23 cellular contexts compared by ENCODE assay signal in the genomic region with DNA sequence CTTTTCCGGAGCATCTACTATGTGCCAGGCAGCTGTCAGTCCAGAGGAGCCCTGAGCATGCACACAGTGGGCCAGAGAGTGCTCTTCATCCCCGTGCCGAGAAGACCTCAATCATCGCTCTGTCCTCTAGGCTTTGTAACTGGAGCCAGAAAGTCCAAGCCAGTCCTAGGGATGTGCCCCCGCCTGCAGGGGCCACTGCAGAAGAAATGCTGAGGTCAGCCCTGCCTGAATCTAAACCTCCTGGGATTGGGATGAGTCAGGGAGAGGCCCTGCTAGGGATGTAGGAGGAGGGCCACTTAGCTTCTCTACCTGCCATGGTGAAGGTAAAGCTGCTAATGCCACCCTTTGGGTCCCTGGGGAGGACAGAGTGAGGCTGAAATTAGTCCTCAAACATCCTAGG.
DNase-seq lines count a peak whose midpoint lies in the region; ATAC-seq, FAIRE-seq and TF ChIP-seq lines count a peak whose summit lies in the region.
"Had no signal": no experiment of that assay in that cellular context is flagged by ENCODE, and none has a peak within 500 bp of the region (broad histone marks: within the 10 kb centered on the region; RNA-seq: fewer than 3 reads in every experiment).

No MANE protein-coding gene starts in this region.

- H2BK20ac ChIP-seq in H1 (ENCODE audit: low read length) = no peak overlapping the region; the same call in 1 of the 2 replicates

- H3K27me3 ChIP-seq in H1 (replicated peaks in 1 of 4; ENCODE audit: control insufficient read depth in 3 of 4, extremely low read depth in 1 of 4, insufficient read depth in 3 of 4, low read length in 3 of 4) = no peaks in the 10 kb centered on the region
- H3K27me3 ChIP-seq in Caco-2 (replicated peaks; ENCODE audit: control insufficient read depth, insufficient read depth, low read length) = peaks cover 1% of the 10 kb centered on the region; the same call in 1 of the 2 replicates
- H3K27me3 ChIP-seq: SJCRH30 had no signal

- no peaks in the 10 kb centered on the region for H3K79me2 ChIP-seq in H1 (ENCODE audit: control insufficient read depth in 1 of 2, insufficient read depth in 2 of 2, low read length in 2 of 2)

- H3K18ac ChIP-seq in H1 (ENCODE audit: extremely low read depth, low read length) = no peak overlapping the region

- H3K4me3 Mint-ChIP-seq in Calu3 (ENCODE audit: low read depth, unreplicated experiment) (no peak overlapping the region), Caco-2 (ENCODE audit: unreplicated experiment) (no peak overlapping the region)
- H3K4me3 Mint-ChIP-seq: CD4-positive, alpha-beta memory T cell; HFFc6 had no signal

- no peak for TF ChIP-seq POLR2A in H1 (IDR thresholded peaks at IDR 0.05; ENCODE audit: control extremely low read depth in 1 of 2, low read depth in 2 of 2, low read length in 2 of 2)

- H3K4me1 ChIP-seq in H1 (replicated peaks in 1 of 4; ENCODE audit: control insufficient read depth in 3 of 4, insufficient read depth in 4 of 4, low read length in 3 of 4) (no peaks in the 10 kb centered on the region; a peak in 2 of 7 replicates), Caco-2 (no peaks in the 10 kb centered on the region)
- H3K4me1 ChIP-seq: BLaER1 treated with 17β-estradiol and CSF1 and Interleukin-3, amounts not matched to agents 10 nM and 100 nM had no signal

- no peak overlapping the region for H2BK15ac ChIP-seq in H1 (ENCODE audit: low read length)

- H3K23ac ChIP-seq in H1 (ENCODE audit: insufficient read length) = no peak overlapping the region

- POLR2A ChIA-PET in H1 (lab: Charles Lee; ENCODE audit: partially characterized antibody) (no interaction called here), Caco-2 (lab: Charles Lee) (no interaction called here)

- H3K36me3 ChIP-seq in H1 (ENCODE audit: control insufficient read depth in 2 of 4, insufficient read depth in 4 of 4, low read length in 3 of 4) (no peaks in the 10 kb centered on the region; a peak in 1 of 8 replicates), Caco-2 (ENCODE audit: control insufficient read depth, insufficient read depth, low read length) (no peaks in the 10 kb centered on the region)
- H3K36me3 ChIP-seq: BLaER1 treated with 17β-estradiol and CSF1 and Interleukin-3, amounts not matched to agents 10 nM and 100 nM; SJCRH30 had no signal

- TF ChIP-seq CTCF in H1 (IDR thresholded peaks at IDR 0.05; ENCODE audit: control extremely low read depth in 1 of 3, insufficient read depth in 1 of 3, low read depth in 1 of 3, low read length in 3 of 3) (no peak), Calu3 (IDR thresholded peaks at IDR 0.05; ENCODE audit: unreplicated experiment) (no peak), Caco-2 (IDR thresholded peaks at IDR 0.05; ENCODE audit: insufficient read depth in 1 of 2, low read depth in 1 of 2, low read length in 1 of 2, severe bottlenecking in 1 of 2, unreplicated experiment in 1 of 2) (no peak)

- H3K4ac ChIP-seq in H1 (replicated peaks; ENCODE audit: insufficient read length, low read depth, low read length) = no peak overlapping the region

- no peak overlapping the region for H3K4me2 ChIP-seq in H1 (ENCODE audit: insufficient read depth in 1 of 2, low read depth in 2 of 2, low read length in 2 of 2)
- H3K4me2 ChIP-seq: BLaER1 treated with 17β-estradiol and CSF1 and Interleukin-3, amounts not matched to agents 10 nM and 100 nM had no signal

- intact Hi-C loops in Calu3 (cut with micrococcal nuclease; ENCODE audit: unreplicated experiment) (no loop called here), Caco-2 (cut with micrococcal nuclease; ENCODE audit: unreplicated experiment) (no loop called here)

- no peaks in the 10 kb centered on the region for H3K4me1 Mint-ChIP-seq in Calu3 (ENCODE audit: low read depth, unreplicated experiment)
- no peaks in the 10 kb centered on the region for H3K4me1 Mint-ChIP-seq in Caco-2 (ENCODE audit: low read depth, unreplicated experiment)
- H3K4me1 Mint-ChIP-seq: CD4-positive, alpha-beta memory T cell had no signal

- H4K8ac ChIP-seq in H1 (ENCODE audit: extremely low read depth, insufficient read depth, low read length) = peak overlapping the region; percentile 51; the same call in 1 of the 2 replicates

- H3K56ac ChIP-seq in H1 (replicated peaks; ENCODE audit: insufficient read length, low read depth, low read length) = no peak overlapping the region

- no peak overlapping the region for H2AFZ ChIP-seq in H1 (ENCODE audit: low read length)

- no peaks in the 10 kb centered on the region for H3K9me3 ChIP-seq in H1 (ENCODE audit: insufficient read depth in 2 of 2, low read depth in 1 of 2, low read length in 1 of 2)
- H3K9me3 ChIP-seq in Caco-2 = no peaks in the 10 kb centered on the region
- H3K9me3 ChIP-seq: SJCRH30 had no signal

- peak; percentile 37 for DNase-seq in activated CD8-positive, alpha-beta memory T cell treated with anti-CD3 and anti-CD28 coated beads for 24 hours
- no peak for DNase-seq in activated CD8-positive, alpha-beta memory T cell treated with anti-CD3 and anti-CD28 coated beads, Interleukin-2, amount 50 U/mL, for 48 hours
- DNase-seq in H1 (ENCODE audit: low read depth in 1 of 2, low spot score in 2 of 2) (peak in 1 of 2 experiments; percentile 33), islet precursor cell (peak; percentile 52), Calu3 (no peak), Caco-2 (no peak)
- DNase-seq: ACHN; CD4-positive, alpha-beta memory T cell; GF-D8; H7; HFFc6; IMR-90; NCI-H187; NCI-H446 treated with DMSO at 0.1 percent for 48 hours; NCI-H526 treated with DMSO at 0.1 percent for 48 hours; OCI-M1; SJCRH30 had no signal

- H2BK120ac ChIP-seq in H1 (replicated peaks; ENCODE audit: low read depth, low read length) = no peak overlapping the region

- H4K91ac ChIP-seq in H1 (replicated peaks; ENCODE audit: insufficient read length, low read length) = no peak overlapping the region

- no peak overlapping the region for H3K14ac ChIP-seq in H1 (ENCODE audit: insufficient read length)

- no peak for TF ChIP-seq EP300 in H1 (IDR thresholded peaks at IDR 0.05; ENCODE audit: borderline replicate concordance in 1 of 2, low read depth in 2 of 2, low read length in 2 of 2)

- no peak overlapping the region for H2AK5ac ChIP-seq in H1 (ENCODE audit: low read depth, low read length)

- CTCF ChIA-PET in H1 (lab: Charles Lee; ENCODE audit: partially characterized antibody) = no interaction called here
- CTCF ChIA-PET in Calu3 (lab: Charles Lee) = no interaction called here
- CTCF ChIA-PET in Caco-2 (lab: Charles Lee) = no interaction called here

- H3K27ac ChIP-seq in H1 (ENCODE audit: low read depth, low read length) = no peak overlapping the region
- H3K27ac ChIP-seq: 22Rv1; BLaER1 treated with 17β-estradiol and CSF1 and Interleukin-3, amounts not matched to agents 10 nM and 100 nM; SJCRH30 had no signal

- FAIRE-seq in H1 (lab: Jason Lieb, UNC) = no peak
- FAIRE-seq: GM19239, RCC 7860 had no signal

- no peaks in the 10 kb centered on the region for H4K20me1 ChIP-seq in H1 (replicated peaks in 1 of 2; ENCODE audit: control insufficient read depth in 1 of 2, insufficient read depth in 2 of 2, low read length in 2 of 2)

- no TSS peak for BruUV-seq in Calu3 (replicated peaks; lab: Mats Ljungman, UMichigan)
- no TSS peak for BruUV-seq in Caco-2 (replicated peaks; lab: Mats Ljungman, UMichigan)

- peaks cover 21% of the 10 kb centered on the region for H3K27me3 Mint-ChIP-seq in Calu3 (ENCODE audit: unreplicated experiment)
- peaks cover 12% of the 10 kb centered on the region for H3K27me3 Mint-ChIP-seq in Caco-2 (ENCODE audit: insufficient read depth, unreplicated experiment)

- WGBS in H1 (ENCODE audit: extremely low coverage in 1 of 2, insufficient coverage in 1 of 2, insufficient read length in 1 of 2, insufficient replicate concordance in 2 of 2, low coverage in 1 of 2, low lambda C conversion rate in 2 of 2, missing lambda C conversion rate in 1 of 2), 2 experiments = 85% methylated on average over 5 of the region's 5 CpGs; no CpG with 5 or more reads in 1 of the 2 experiments

- no peak overlapping the region for H4K5ac ChIP-seq in H1 (ENCODE audit: insufficient read length, low read depth, low read length)

- H3K9me3 Mint-ChIP-seq in Calu3 (ENCODE audit: low read depth, unreplicated experiment) (no peaks in the 10 kb centered on the region), Caco-2 (ENCODE audit: unreplicated experiment) (no peaks in the 10 kb centered on the region)
- H3K9me3 Mint-ChIP-seq: HFFc6 had no signal

- no peak for TF ChIP-seq RAD21 in H1 (IDR thresholded peaks at IDR 0.05 in 1 of 2, conservative IDR thresholded peaks at IDR 0.05 in 1 of 2; ENCODE audit: low read depth in 2 of 2, low read length in 2 of 2)

- no peak overlapping the region for H3K4me3 ChIP-seq in H1 (ENCODE audit: extremely low read depth in 1 of 4, insufficient read depth in 2 of 4, low read depth in 3 of 4, low read length in 4 of 4)
- no peak overlapping the region for H3K4me3 ChIP-seq in Caco-2 (ENCODE audit: low read depth, low read length)
- H3K4me3 ChIP-seq: BLaER1 treated with 17β-estradiol and CSF1 and Interleukin-3, amounts not matched to agents 10 nM and 100 nM; SJCRH30 had no signal

- H3K27ac Mint-ChIP-seq in Calu3 (ENCODE audit: unreplicated experiment) = no peak overlapping the region
- no peak overlapping the region for H3K27ac Mint-ChIP-seq in Caco-2 (ENCODE audit: unreplicated experiment)
- H3K27ac Mint-ChIP-seq: CD4-positive, alpha-beta memory T cell; HFFc6 had no signal

- H2BK5ac ChIP-seq in H1 (ENCODE audit: low read depth, low read length) = no peak overlapping the region

- H3K23me2 ChIP-seq in H1 (ENCODE audit: low read depth, low read length) = no peaks in the 10 kb centered on the region

- no peaks in the 10 kb centered on the region for H3K79me1 ChIP-seq in H1 (ENCODE audit: low read depth, low read length)

- no peak overlapping the region for H3K9ac ChIP-seq in H1 (replicated peaks in 1 of 4; ENCODE audit: extremely low read depth in 1 of 4, low read depth in 3 of 4, low read length in 3 of 4)
- H3K9ac ChIP-seq: BLaER1 treated with 17β-estradiol and CSF1 and Interleukin-3, amounts not matched to agents 10 nM and 100 nM had no signal

- ATAC-seq in GM18870 (IDR thresholded peaks at IDR 0.05; ENCODE audit: unreplicated experiment) (no peak), HG03196 (IDR thresholded peaks at IDR 0.05; ENCODE audit: unreplicated experiment) (no peak)

- H3K36me3 Mint-ChIP-seq in Calu3 (ENCODE audit: insufficient read depth, unreplicated experiment) = no peaks in the 10 kb centered on the region
- H3K36me3 Mint-ChIP-seq in Caco-2 (ENCODE audit: insufficient read depth, unreplicated experiment) = no peaks in the 10 kb centered on the region
- H3K36me3 Mint-ChIP-seq: CD4-positive, alpha-beta memory T cell had no signal

- no peak overlapping the region for H2BK12ac ChIP-seq in H1 (ENCODE audit: low read depth, low read length)

TF ChIP-seq in H1, 55 proteins besides CTCF, POLR2A, EP300 and RAD21:
- TF ChIP-seq TEAD4 (IDR thresholded peaks at IDR 0.05; ENCODE audit: low read depth, low read length) = no peak

Comparison
In these comparisons a context has a peak if more than half of its experiments do, and no peak if none do; other contexts are left out.
1. DNase-seq: peak in activated CD8-positive, alpha-beta memory T cell treated with anti-CD3 and anti-CD28 coated beads for 24 hours (single experiment) and islet precursor cell (single experiment); none in activated CD8-positive, alpha-beta memory T cell treated with anti-CD3 and anti-CD28 coated beads, Interleukin-2, amount 50 U/mL, for 48 hours (single experiment), Calu3 (single experiment) and Caco-2 (0 of 2).